ENCODE assay signal across 9 cellular contexts in genomic region chr6:137869781-137870180, GRCh38. TPM values are rescaled to one million over a fixed set of nuclear protein-coding genes. Genes with fewer than 3 reads are reported as not detected.
DNase-seq lines count a peak whose midpoint lies in the region; ATAC-seq and TF ChIP-seq lines count a peak whose summit lies in the region.
"Had no signal": no experiment of that assay in that cellular context is flagged by ENCODE, and none has a peak within 500 bp of the region (broad histone marks: within the 10 kb centered on the region; RNA-seq: fewer than 3 reads in every experiment).

No MANE protein-coding gene starts in this region.

- DNase-seq in CD1c-positive myeloid dendritic cell (ENCODE audit: extremely low spot score) (peak; percentile 34), NB4 (ENCODE audit: low read depth) (no peak), choroid plexus epithelial cell (ENCODE audit: low read depth) (no peak), NCI-H2081 treated with DMSO at 0.1 percent for 48 hours (lab: John Stamatoyannopoulos, UW) (no peak), heart right ventricle (no peak)
- no peak for DNase-seq in natural killer cell treated with Interleukin-12 subunit alpha and Interleukin-12 subunit beta and Interleukin-15 and Interleukin-18, amount 100 ng/mL, for 72 hours (ENCODE audit: low spot score)
- DNase-seq: activated CD8-positive, alpha-beta memory T cell treated with anti-CD3 and anti-CD28 coated beads, Interleukin-2, amount 50 U/mL, for 4 hours had no signal

- no peaks in the 10 kb centered on the region for H3K27me3 ChIP-seq in heart right ventricle

- ATAC-seq in natural killer cell treated with Interleukin-12 subunit alpha and Interleukin-12 subunit beta and Interleukin-15 and Interleukin-18, amount 100 ng/mL, for 72 hours = no peak
- ATAC-seq in HG02759 (IDR thresholded peaks at IDR 0.05; ENCODE audit: unreplicated experiment) = no peak
- no peak for ATAC-seq in GM18858 (IDR thresholded peaks at IDR 0.05; ENCODE audit: unreplicated experiment)
- ATAC-seq in heart right ventricle = no peak

- WGBS in heart right ventricle, 2 donors = 98 to 100% methylated on average over 1 of the region's 1 CpG

- peaks cover 0 to 30% (median 1%) of the 10 kb centered on the region in 9 donors for H3K36me3 ChIP-seq in heart right ventricle

- TF ChIP-seq CTCF in NB4 (IDR thresholded peaks at IDR 0.05; ENCODE audit: low read depth, low read length) = no peak
- TF ChIP-seq CTCF in choroid plexus epithelial cell (conservative IDR thresholded peaks at IDR 0.05; ENCODE audit: low read depth, low read length) = peak; percentile 17
- TF ChIP-seq CTCF in heart right ventricle (IDR thresholded peaks at IDR 0.05) = no peak

- peak overlapping the region in 1 of 10 donors; percentile 83 for H3K27ac ChIP-seq in heart right ventricle

- H3K27ac Mint-ChIP-seq in natural killer cell treated with Interleukin-12 subunit alpha and Interleukin-12 subunit beta and Interleukin-15 and Interleukin-18, amount 100 ng/mL, for 72 hours = peak overlapping the region; percentile 83 to 97

- no peaks in the 10 kb centered on the region for H3K9me3 ChIP-seq in heart right ventricle

- peaks cover 67 to 78% of the 10 kb centered on the region in 2 donors for H3K4me1 Mint-ChIP-seq in natural killer cell treated with Interleukin-12 subunit alpha and Interleukin-12 subunit beta and Interleukin-15 and Interleukin-18, amount 100 ng/mL, for 72 hours (ENCODE audit: low read depth in 2 of 2)

- H3K4me3 Mint-ChIP-seq in natural killer cell treated with Interleukin-12 subunit alpha and Interleukin-12 subunit beta and Interleukin-15 and Interleukin-18, amount 100 ng/mL, for 72 hours = peak overlapping the region; percentile 91

- H3K36me3 Mint-ChIP-seq in natural killer cell treated with Interleukin-12 subunit alpha and Interleukin-12 subunit beta and Interleukin-15 and Interleukin-18, amount 100 ng/mL, for 72 hours = peaks cover 51% of the 10 kb centered on the region

- no peak for TF ChIP-seq POLR2A in NB4 (IDR thresholded peaks at IDR 0.05; ENCODE audit: extremely low read depth, insufficient read length)

- no peaks in the 10 kb centered on the region for H3K27me3 Mint-ChIP-seq in natural killer cell treated with Interleukin-12 subunit alpha and Interleukin-12 subunit beta and Interleukin-15 and Interleukin-18, amount 100 ng/mL, for 72 hours

- H3K4me1 ChIP-seq in heart right ventricle = peaks cover 3 to 74% (median 49%) of the 10 kb centered on the region in 9 donors

- intact Hi-C loops in heart right ventricle (cut with DNase I) = loop anchor here in 7 of 10 donors (5.0 to 10.0 kb wide), 6 partner anchors 67 to 162 kb away; no protein-coding TSS in a partner anchor

- no peaks in the 10 kb centered on the region for H3K9me3 Mint-ChIP-seq in natural killer cell treated with Interleukin-12 subunit alpha and Interleukin-12 subunit beta and Interleukin-15 and Interleukin-18, amount 100 ng/mL, for 72 hours

- H3K4me3 ChIP-seq in NB4 (ENCODE audit: low read depth, low read length) (peak overlapping the region; percentile 92), choroid plexus epithelial cell (ENCODE audit: low read depth, low read length) (peak overlapping the region; percentile 78), heart right ventricle (peak overlapping the region in 4 of 10 donors; percentile 1 to 75 (median 4))

RNA-seq across cellular contexts. Expression of gene TNFAIP3, which starts 2.7 kb away (rescaled TPM):
- total RNA-seq in natural killer cell treated with Interleukin-12 subunit alpha and Interleukin-12 subunit beta and Interleukin-15 and Interleukin-18, amount 100 ng/mL, for 72 hours = 100 to 1,000 TPM; 121 to 244 TPM
- 10 to 100 TPM in 5 of 10 donors, 1 to 10 TPM in 5; 3.2 to 33.3 (median 9.6) TPM for total RNA-seq in heart right ventricle
- 1 to 10 TPM; 2.9 to 4.5 TPM for polyA plus RNA-seq in heart right ventricle
